In the genomic region with DNA sequence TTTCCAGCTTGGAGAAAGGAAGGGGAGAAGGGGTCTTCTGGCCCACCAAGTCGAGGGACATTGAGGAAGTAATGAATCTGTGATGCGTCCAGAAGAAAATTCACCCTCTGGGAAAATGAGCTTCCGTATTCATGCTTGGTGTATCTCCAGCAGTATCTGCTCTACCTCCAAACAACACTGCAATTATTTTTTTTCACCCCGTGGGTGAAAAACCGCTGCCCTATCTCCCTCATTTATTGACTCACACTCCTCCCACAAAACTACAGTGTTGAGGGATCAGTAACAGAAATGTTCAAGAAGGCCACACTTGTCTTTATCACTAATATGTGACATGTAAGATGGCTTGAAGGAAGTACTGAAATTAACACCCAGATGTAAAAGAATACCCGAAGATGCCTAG, we compare ENCODE assay signal across 1 cellular context.
TF ChIP-seq lines count a peak whose summit lies in the region.

No MANE protein-coding gene starts in this region.

TF ChIP-seq in A549, 52 proteins besides CTCF, POLR2A, EP300 and RAD21 (continued from another document):
- TF ChIP-seq KDM5A (IDR thresholded peaks at IDR 0.05), result no peak
- TF ChIP-seq MYC (IDR thresholded peaks at IDR 0.05; ENCODE audit: borderline replicate concordance, low read length), result no peak
- TF ChIP-seq, protein P1, sequence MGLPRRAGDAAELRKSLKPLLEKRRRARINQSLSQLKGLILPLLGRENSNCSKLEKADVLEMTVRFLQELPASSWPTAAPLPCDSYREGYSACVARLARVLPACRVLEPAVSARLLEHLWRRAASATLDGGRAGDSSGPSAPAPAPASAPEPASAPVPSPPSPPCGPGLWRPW (IDR thresholded peaks at IDR 0.05), result no peak
- no peak for TF ChIP-seq PHF8 (IDR thresholded peaks at IDR 0.05; ENCODE audit: borderline replicate concordance, low read depth)
- TF ChIP-seq CBX8 (IDR thresholded peaks at IDR 0.05), result no peak
- no peak for TF ChIP-seq ZSCAN20 (CRISPR knock-in tag; IDR thresholded peaks at IDR 0.05)
- TF ChIP-seq ESRRA (IDR thresholded peaks at IDR 0.05; ENCODE audit: borderline replicate concordance, low read length), result no peak
- TF ChIP-seq, protein P2, sequence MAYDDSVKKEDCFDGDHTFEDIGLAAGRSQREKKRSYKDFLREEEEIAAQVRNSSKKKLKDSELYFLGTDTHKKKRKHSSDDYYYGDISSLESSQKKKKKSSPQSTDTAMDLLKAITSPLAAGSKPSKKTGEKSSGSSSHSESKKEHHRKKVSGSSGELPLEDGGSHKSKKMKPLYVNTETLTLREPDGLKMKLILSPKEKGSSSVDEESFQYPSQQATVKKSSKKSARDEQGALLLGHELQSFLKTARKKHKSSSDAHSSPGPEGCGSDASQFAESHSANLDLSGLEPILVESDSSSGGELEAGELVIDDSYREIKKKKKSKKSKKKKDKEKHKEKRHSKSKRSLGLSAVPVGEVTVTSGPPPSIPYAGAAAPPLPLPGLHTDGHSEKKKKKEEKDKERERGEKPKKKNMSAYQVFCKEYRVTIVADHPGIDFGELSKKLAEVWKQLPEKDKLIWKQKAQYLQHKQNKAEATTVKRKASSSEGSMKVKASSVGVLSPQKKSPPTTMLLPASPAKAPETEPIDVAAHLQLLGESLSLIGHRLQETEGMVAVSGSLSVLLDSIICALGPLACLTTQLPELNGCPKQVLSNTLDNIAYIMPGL (CRISPR knock-in tag; IDR thresholded peaks at IDR 0.05; ENCODE audit: borderline replicate concordance), result no peak
- TF ChIP-seq, protein P3, sequence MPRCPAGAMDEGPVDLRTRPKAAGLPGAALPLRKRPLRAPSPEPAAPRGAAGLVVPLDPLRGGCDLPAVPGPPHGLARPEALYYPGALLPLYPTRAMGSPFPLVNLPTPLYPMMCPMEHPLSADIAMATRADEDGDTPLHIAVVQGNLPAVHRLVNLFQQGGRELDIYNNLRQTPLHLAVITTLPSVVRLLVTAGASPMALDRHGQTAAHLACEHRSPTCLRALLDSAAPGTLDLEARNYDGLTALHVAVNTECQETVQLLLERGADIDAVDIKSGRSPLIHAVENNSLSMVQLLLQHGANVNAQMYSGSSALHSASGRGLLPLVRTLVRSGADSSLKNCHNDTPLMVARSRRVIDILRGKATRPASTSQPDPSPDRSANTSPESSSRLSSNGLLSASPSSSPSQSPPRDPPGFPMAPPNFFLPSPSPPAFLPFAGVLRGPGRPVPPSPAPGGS (IDR thresholded peaks at IDR 0.05), result no peak
